8 cellular contexts compared by ENCODE assay signal in genomic region chr1:15323351-15323988, GRCh38.
DNase-seq lines count a peak whose midpoint lies in the region; ATAC-seq and TF ChIP-seq lines count a peak whose summit lies in the region.

No MANE protein-coding gene starts in this region.

- peaks cover 14% of the 10 kb centered on the region for H3K9me3 Mint-ChIP-seq in activated T-helper 2 cell treated with anti-CD3 and anti-CD28 coated beads, Interferon-gamma antibody, Interleukin-2, Interleukin-4, amounts not matched to agents 10 μg/mL and 5 μg/mL and 100 μg/mL, durations not matched to agents 14 hours and 24 hours and 36 hours

- peaks cover 5% of the 10 kb centered on the region for H3K4me1 Mint-ChIP-seq in activated T-helper 2 cell treated with anti-CD3 and anti-CD28 coated beads, Interferon-gamma antibody, Interleukin-2, Interleukin-4, amounts not matched to agents 10 μg/mL and 5 μg/mL and 100 μg/mL, durations not matched to agents 14 hours and 24 hours and 36 hours (ENCODE audit: low read depth)

- H2AFZ ChIP-seq in Karpas-422 (ENCODE audit: low read length) = no peak overlapping the region

- no peak overlapping the region for H3K27ac ChIP-seq in Karpas-422 (ENCODE audit: low read length)
- no peak overlapping the region for H3K27ac ChIP-seq in RWPE2 (ENCODE audit: poor library complexity, severe bottlenecking)

- no peaks in the 10 kb centered on the region for H4K20me1 ChIP-seq in Karpas-422 (ENCODE audit: insufficient read depth, low read depth, low read length)

- H3K4me2 ChIP-seq in Karpas-422 (ENCODE audit: low read depth, low read length, poor library complexity, severe bottlenecking) = no peak overlapping the region

- H3K9ac ChIP-seq in Karpas-422 (ENCODE audit: low read length) = no peak overlapping the region

- H3K4me3 Mint-ChIP-seq in activated T-helper 2 cell treated with anti-CD3 and anti-CD28 coated beads, Interferon-gamma antibody, Interleukin-2, Interleukin-4, amounts not matched to agents 10 μg/mL and 5 μg/mL and 100 μg/mL, durations not matched to agents 14 hours and 24 hours and 36 hours (ENCODE audit: low read depth) = no peak overlapping the region

- no peaks in the 10 kb centered on the region for H3K9me2 ChIP-seq in Karpas-422 (replicated peaks; ENCODE audit: insufficient read depth, low read length)

- H3K4me3 ChIP-seq in Karpas-422 (ENCODE audit: low read length) (no peak overlapping the region), RWPE2 (ENCODE audit: severe bottlenecking) (no peak overlapping the region), foreskin fibroblast (ENCODE audit: low read depth in 1 of 2, low read length in 2 of 2) (no peak overlapping the region)

- H3K27me3 ChIP-seq in Karpas-422 (ENCODE audit: low read length) (no peaks in the 10 kb centered on the region), RWPE2 (ENCODE audit: insufficient read depth, poor library complexity, severe bottlenecking) (no peaks in the 10 kb centered on the region)

- H3K4me1 ChIP-seq in Karpas-422 (ENCODE audit: low read length) = no peaks in the 10 kb centered on the region
- no peaks in the 10 kb centered on the region for H3K4me1 ChIP-seq in RWPE2 (ENCODE audit: insufficient read depth, poor library complexity, severe bottlenecking)

- no peaks in the 10 kb centered on the region for H3K36me3 Mint-ChIP-seq in activated T-helper 2 cell treated with anti-CD3 and anti-CD28 coated beads, Interferon-gamma antibody, Interleukin-2, Interleukin-4, amounts not matched to agents 10 μg/mL and 5 μg/mL and 100 μg/mL, durations not matched to agents 14 hours and 24 hours and 36 hours (ENCODE audit: low read depth)

- H3K36me3 ChIP-seq in Karpas-422 (ENCODE audit: insufficient read depth, low read length) (no peaks in the 10 kb centered on the region), RWPE2 (ENCODE audit: low read depth) (no peaks in the 10 kb centered on the region)

- intact Hi-C loops in activated T-helper 2 cell treated with anti-CD3 and anti-CD28 coated beads, Interferon-gamma antibody, Interleukin-2, Interleukin-4, amounts not matched to agents 10 μg/mL and 5 μg/mL and 100 μg/mL, durations not matched to agents 14 hours and 24 hours and 36 hours (cut with micrococcal nuclease) = loop anchor here (1.0 kb wide), 1 partner anchor 108 kb away; no protein-coding TSS in a partner anchor

- peak; percentile 89 for DNase-seq in Daoy (ENCODE audit: low read depth)
- DNase-seq in Karpas-422 = peak; percentile 90
- DNase-seq in RWPE2 (ENCODE audit: low spot score) = no peak
- DNase-seq in activated T-helper 2 cell treated with anti-CD3 and anti-CD28 coated beads, Interferon-gamma antibody, Interleukin-2, Interleukin-4, amounts not matched to agents 10 μg/mL and 5 μg/mL and 100 μg/mL, durations not matched to agents 14 hours and 24 hours and 36 hours (ENCODE audit: low spot score) = peak; percentile 61
- peak; percentile 74 to 92 for DNase-seq in foreskin fibroblast
- DNase-seq in non-pigmented ciliary epithelial cell (ENCODE audit: low read depth) = peak; percentile 43
- DNase-seq in stromal cell of bone marrow (ENCODE audit: low read depth) = peak; percentile 65

- TF ChIP-seq CTCF in RWPE2 (IDR thresholded peaks at IDR 0.05; ENCODE audit: poor library complexity, severe bottlenecking) = peak; percentile 94
- TF ChIP-seq CTCF in foreskin fibroblast (IDR thresholded peaks at IDR 0.05; ENCODE audit: low read depth, low read length) = peak; percentile 99

- H3K9me3 ChIP-seq in Karpas-422 (ENCODE audit: low read length) (no peaks in the 10 kb centered on the region), RWPE2 (ENCODE audit: severe bottlenecking) (no peaks in the 10 kb centered on the region)

- no peaks in the 10 kb centered on the region for H3K79me2 ChIP-seq in Karpas-422 (ENCODE audit: low read length)

- peak; percentile 87 for ATAC-seq in RWPE2 (ENCODE audit: low read depth)
- ATAC-seq in GM21360 (IDR thresholded peaks at IDR 0.05; ENCODE audit: unreplicated experiment) = no peak

- H3K27me3 Mint-ChIP-seq in activated T-helper 2 cell treated with anti-CD3 and anti-CD28 coated beads, Interferon-gamma antibody, Interleukin-2, Interleukin-4, amounts not matched to agents 10 μg/mL and 5 μg/mL and 100 μg/mL, durations not matched to agents 14 hours and 24 hours and 36 hours (ENCODE audit: low read depth) = peaks cover 17% of the 10 kb centered on the region

- H3K27ac Mint-ChIP-seq in activated T-helper 2 cell treated with anti-CD3 and anti-CD28 coated beads, Interferon-gamma antibody, Interleukin-2, Interleukin-4, amounts not matched to agents 10 μg/mL and 5 μg/mL and 100 μg/mL, durations not matched to agents 14 hours and 24 hours and 36 hours = no peak overlapping the region
